In genomic region chr1:88661951-88662664, GRCh38 we compare ENCODE assay signal across 1 cellular context.
TF ChIP-seq lines count a peak whose summit lies in the region.

No MANE protein-coding gene starts in this region.

TF ChIP-seq in HepG2, 621 proteins besides CTCF, POLR2A, EP300 and RAD21 (continued from another document):
- TF ChIP-seq MED8 (CRISPR knock-in tag; IDR thresholded peaks at IDR 0.05; ENCODE audit: insufficient replicate concordance) (no peak), UBTF (CRISPR knock-in tag; IDR thresholded peaks at IDR 0.05) (no peak), ZBTB14 (CRISPR knock-in tag; IDR thresholded peaks at IDR 0.05) (no peak), GLMP (CRISPR knock-in tag; IDR thresholded peaks at IDR 0.05; ENCODE audit: borderline replicate concordance) (no peak), ZC3H13 (CRISPR knock-in tag; IDR thresholded peaks at IDR 0.05) (no peak), ARNTL (CRISPR knock-in tag; IDR thresholded peaks at IDR 0.05) (no peak)
